Comparison of ENCODE assay signal across 18 cellular contexts in genomic region chr12:115964214-115964613, GRCh38.
"Had no signal": no experiment of that assay in that cellular context is flagged by ENCODE, and none has a peak within 500 bp of the region (broad histone marks: within the 10 kb centered on the region; RNA-seq: fewer than 3 reads in every experiment).

No MANE protein-coding gene starts in this region.

- H3K4me3 ChIP-seq: prostate gland, SK-N-MC, skin epidermis had no signal

- H3K27me3 ChIP-seq: foreskin keratinocyte had no signal

- H3K27me3 Mint-ChIP-seq: activated naive CD8-positive, alpha-beta T cell; dendritic cell treated with granulocyte-macrophage colony-stimulating factor and Interleukin-4, amounts not matched to agents 40 ng/mL and 50 ng/mL, for 4 days; stimulated activated naive CD8-positive, alpha-beta T cell treated with anti-CD3 and anti-CD28 coated beads, Interleukin-15, Interleukin-2, amounts not matched to agents 100 ng/mL and 50 ng/mL, for 24 hours; T-cell; type B pancreatic cell had no signal

- DNase-seq: anterior cingulate cortex; cerebellar nuclear complex; effector memory CD4-positive, alpha-beta T cell; foreskin keratinocyte; mesendoderm; nucleus accumbens; right cardiac atrium; stimulated activated CD4-positive, alpha-beta T cell treated with anti-CD3 and anti-CD28 coated beads, Interleukin-4, amount 100 ng/mL, for 4 hours; stimulated activated CD8-positive, alpha-beta memory T cell treated with anti-CD3 and anti-CD28 coated beads, Interleukin-4, amount 100 ng/mL, for 48 hours; T-cell had no signal

- H3K9me3 ChIP-seq: prostate gland had no signal

- H3K4me3 Mint-ChIP-seq: activated naive CD8-positive, alpha-beta T cell; dendritic cell treated with granulocyte-macrophage colony-stimulating factor and Interleukin-4, amounts not matched to agents 40 ng/mL and 50 ng/mL, for 4 days; nephron; stimulated activated naive CD8-positive, alpha-beta T cell treated with anti-CD3 and anti-CD28 coated beads, Interleukin-15, Interleukin-2, amounts not matched to agents 100 ng/mL and 50 ng/mL, for 24 hours; T-cell; type B pancreatic cell had no signal

- H3K4me1 ChIP-seq: prostate gland had no signal

- ATAC-seq: foreskin keratinocyte, right cardiac atrium had no signal

- H3K27ac ChIP-seq: foreskin keratinocyte, prostate gland, SK-N-MC, skin epidermis had no signal

- H3K27ac Mint-ChIP-seq: activated naive CD8-positive, alpha-beta T cell; dendritic cell treated with granulocyte-macrophage colony-stimulating factor and Interleukin-4, amounts not matched to agents 40 ng/mL and 50 ng/mL, for 4 days; nephron; stimulated activated naive CD8-positive, alpha-beta T cell treated with anti-CD3 and anti-CD28 coated beads, Interleukin-15, Interleukin-2, amounts not matched to agents 100 ng/mL and 50 ng/mL, for 24 hours; type B pancreatic cell had no signal

- H3K9me3 Mint-ChIP-seq: dendritic cell treated with granulocyte-macrophage colony-stimulating factor and Interleukin-4, amounts not matched to agents 40 ng/mL and 50 ng/mL, for 4 days; nephron; stimulated activated naive CD8-positive, alpha-beta T cell treated with anti-CD3 and anti-CD28 coated beads, Interleukin-15, Interleukin-2, amounts not matched to agents 100 ng/mL and 50 ng/mL, for 24 hours; T-cell; type B pancreatic cell had no signal

- H3K4me1 Mint-ChIP-seq: nephron had no signal
